ENCODE assay signal across 8 cellular contexts in the genomic region with DNA sequence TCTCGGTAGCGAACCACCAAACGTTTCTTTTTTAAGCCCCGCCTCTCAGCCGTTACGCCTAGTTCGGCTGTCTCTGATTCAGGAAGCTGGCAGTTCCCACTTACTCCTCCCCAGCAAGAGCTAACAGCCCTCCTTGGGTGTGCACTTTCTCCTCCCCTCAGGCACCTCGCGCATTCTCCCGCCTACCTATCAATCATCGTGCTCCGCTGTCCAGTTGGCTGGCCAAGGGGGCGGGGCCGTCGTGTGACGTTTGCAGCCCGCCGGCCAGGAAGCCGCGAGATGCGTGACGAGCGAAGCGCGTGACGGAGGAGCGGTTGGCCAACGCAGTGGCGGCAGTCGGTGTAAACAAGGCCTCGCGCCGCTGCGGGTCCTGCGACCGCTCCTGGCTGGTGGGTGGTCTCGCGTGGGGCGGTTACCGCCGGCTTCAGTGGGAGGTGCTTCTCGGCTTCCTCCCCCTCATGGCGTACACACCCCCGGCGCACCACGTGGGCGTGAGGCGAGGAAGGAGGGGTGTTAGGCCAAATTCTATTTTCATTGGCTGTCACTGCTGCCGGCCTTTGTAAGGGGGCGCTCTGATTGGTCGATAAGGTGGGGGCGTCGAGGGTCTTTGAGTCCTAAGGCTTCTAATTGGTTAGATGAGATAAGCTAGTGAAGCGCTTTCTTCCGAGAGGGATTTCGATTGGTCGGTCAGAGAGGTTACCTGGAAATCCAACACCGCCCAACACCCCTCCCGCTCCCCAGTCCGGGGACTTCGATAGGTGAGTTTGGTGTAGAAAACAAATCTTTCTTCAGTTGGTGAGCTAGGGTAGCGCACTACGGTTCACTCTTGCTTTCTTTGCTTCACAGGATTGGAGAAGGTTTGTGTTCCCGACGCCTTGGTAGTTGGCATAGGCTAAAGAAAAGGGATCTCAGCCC. TPM values are rescaled to one million over a fixed set of nuclear protein-coding genes. Genes with fewer than 3 reads are reported as not detected.
DNase-seq lines count a peak whose midpoint lies in the region; ATAC-seq, FAIRE-seq and TF ChIP-seq lines count a peak whose summit lies in the region.

DCAF11 (plus strand) TSS at position 242 of the 915 bp plus-strand sequence. CDS start 818 bp downstream, outside the sequence.
NRL (minus strand) TSS at position 414 of the 915 bp plus-strand sequence. CDS start 32,101 bp downstream, outside the sequence.

- peak; percentile 75 for FAIRE-seq in colon (lab: Jason Lieb, UNC)

- CTCF ChIA-PET in BJ (lab: Yijun Ruan, JAX): interaction anchor here (1.0 to 2.6 kb wide), 7 partner anchors 21 to 317 kb away, joined by 3 to 15 read pairs (median 4); partner anchors contain the start of genes IRF9 and PCK2

- H3K4me3 ChIP-seq in BJ (ENCODE audit: low read depth, low read length): peak within 1 kb of the TSS; percentile 70

- POLR2A ChIA-PET in BJ (lab: Charles Lee): interaction anchor here (0.6 to 1.2 kb wide), 6 partner anchors 9 to 317 kb away, joined by 3 to 6 read pairs (median 4); partner anchors contain the start of genes PCK2, PSME1, PSME2 and RNF31

- no peak for TF ChIP-seq CTCF in BJ (IDR thresholded peaks at IDR 0.05; ENCODE audit: insufficient read depth, low read depth, low read length)

- peaks cover 11% of the 10 kb centered on the region for H3K36me3 ChIP-seq in BJ (ENCODE audit: control insufficient read depth, insufficient read depth, low read length)

- ATAC-seq in GM19324 (IDR thresholded peaks at IDR 0.05; ENCODE audit: low FRiP score, unreplicated experiment): peak; percentile 91
- ATAC-seq in HG03460 (IDR thresholded peaks at IDR 0.05; ENCODE audit: unreplicated experiment): peak; percentile 82

- DNase-seq in BJ (ENCODE audit: low read depth): peak; percentile 99
- peak; percentile 100 for DNase-seq in NCI-H524 treated with DMSO at 0.1 percent for 48 hours (lab: John Stamatoyannopoulos, UW)
- peak; percentile 99 for DNase-seq in activated CD4-positive, alpha-beta T cell treated with anti-CD3 and anti-CD28 coated beads for 48 hours
- peak; percentile 100 for DNase-seq in kidney tubule cell (ENCODE audit: low spot score)
- DNase-seq in stimulated activated CD4-positive, alpha-beta T cell treated with anti-CD3 and anti-CD28 coated beads, Interleukin-1b, Interleukin-23, amount 100 ng/mL, for 1 hour (ENCODE audit: low read depth in 2 of 2): peak; percentile 95

- no peaks in the 10 kb centered on the region for H3K27me3 ChIP-seq in BJ (ENCODE audit: control insufficient read depth, insufficient read depth, low read length)

RNA-seq across cellular contexts. Expression of gene DCAF11, which starts in this region (rescaled TPM):
- polyA plus RNA-seq in BJ (2011; rRNA removed): 41.5 and 50.0 TPM in 2 replicates
- polyA minus RNA-seq in BJ (2011; rRNA and poly(A)+ RNA removed): 33.1 and 44.7 TPM in 2 replicates

RNA-seq across cellular contexts. Expression of gene NRL, which starts in this region (rescaled TPM):
- 0.59 and 0.91 TPM in 2 replicates for polyA plus RNA-seq in BJ (2011; rRNA removed)
- 0.31 and 0.43 TPM in 2 replicates for polyA minus RNA-seq in BJ (2011; rRNA and poly(A)+ RNA removed)

Comparison
In these comparisons a context has a peak if more than half of its experiments do, and no peak if none do; other contexts are left out.
1. Peak in every context shown above with its lines: DNase-seq, ATAC-seq and H3K4me3 ChIP-seq.